ENCODE assay signal across 10 cellular contexts in genomic region chr2:149799296-149799695, GRCh38.
DNase-seq lines count a peak whose midpoint lies in the region; ATAC-seq and TF ChIP-seq lines count a peak whose summit lies in the region.
"Had no signal": no experiment of that assay in that cellular context is flagged by ENCODE, and none has a peak within 500 bp of the region (broad histone marks: within the 10 kb centered on the region; RNA-seq: fewer than 3 reads in every experiment).

No MANE protein-coding gene starts in this region.

- no peak for DNase-seq in BJ (ENCODE audit: low read depth)
- DNase-seq in LHCN-M2 (ENCODE audit: low read depth) = peak; percentile 57
- peak; percentile 19 for DNase-seq in astrocyte of the spinal cord (ENCODE audit: low read depth, low spot score)
- peak; percentile 61 for DNase-seq in left kidney (ENCODE audit: low read depth, low spot score)
- no peak for DNase-seq in gastrocnemius medialis
- DNase-seq in activated T-cell treated with anti-CD3 and anti-CD28 coated beads, Interleukin-2, amount 50 U/mL, for 1 hour = no peak
- no peak for DNase-seq in AML-193 (lab: John Stamatoyannopoulos, UW)
- DNase-seq: activated naive CD8-positive, alpha-beta T cell treated with anti-CD3 and anti-CD28 coated beads, Interleukin-2, amount 10 ng/mL, durations not matched to agents 7 days and 5 days; NCI-H187 treated with DMSO at 0.1 percent for 48 hours had no signal

- H3K4me1 ChIP-seq in gastrocnemius medialis = no peaks in the 10 kb centered on the region

- no peak for TF ChIP-seq POLR2A in gastrocnemius medialis (IDR thresholded peaks at IDR 0.05)

- in situ Hi-C loops in astrocyte of the spinal cord (cut with HindIII; ENCODE audit: low sequenced_read_pairs) (no loop called here), gastrocnemius medialis (cut with MboI; ENCODE audit: low sequenced_read_pairs in 4 of 4) (loop anchor here in 1 of 4 donors (10.0 to 25.0 kb wide), 2 partner anchors 696 to 1263 kb away; no protein-coding TSS in a partner anchor)

- TF ChIP-seq CTCF in BJ (IDR thresholded peaks at IDR 0.05; ENCODE audit: insufficient read depth, low read depth, low read length) (peak; percentile 39), astrocyte of the spinal cord (IDR thresholded peaks at IDR 0.05; ENCODE audit: low read depth, low read length) (peak; percentile 24), gastrocnemius medialis (IDR thresholded peaks at IDR 0.05 in 4 of 5, conservative IDR thresholded peaks at IDR 0.05 in 1 of 5) (peak in 1 of 5 experiments; percentile 14)

- CTCF ChIA-PET in BJ (lab: Yijun Ruan, JAX) = no interaction called here

- H3K27me3 ChIP-seq in BJ (ENCODE audit: control insufficient read depth, insufficient read depth, low read length) (no peaks in the 10 kb centered on the region), gastrocnemius medialis (no peaks in the 10 kb centered on the region)

- no peak for ATAC-seq in gastrocnemius medialis
- ATAC-seq in HG03354 (IDR thresholded peaks at IDR 0.05; ENCODE audit: poor library complexity, severe bottlenecking, unreplicated experiment) = no peak

- no peaks in the 10 kb centered on the region for H3K36me3 ChIP-seq in BJ (ENCODE audit: control insufficient read depth, insufficient read depth, low read length)
- H3K36me3 ChIP-seq in gastrocnemius medialis = no peaks in the 10 kb centered on the region

- intact Hi-C loops in gastrocnemius medialis (cut with DNase I; ENCODE audit: low total_unique reads) = loop anchor here (1.0 kb wide), 1 partner anchor 688 kb away; the partner anchor contains the start of gene RND3

- no peak overlapping the region for H3K4me3 ChIP-seq in BJ (ENCODE audit: low read depth, low read length)
- H3K4me3 ChIP-seq in astrocyte of the spinal cord (ENCODE audit: low read depth, low read length) = no peak overlapping the region
- H3K4me3 ChIP-seq in gastrocnemius medialis = no peak overlapping the region

- POLR2A ChIA-PET in BJ (lab: Charles Lee) = no interaction called here

- H3K27ac ChIP-seq in gastrocnemius medialis = no peak overlapping the region

- no peaks in the 10 kb centered on the region for H3K9me3 ChIP-seq in gastrocnemius medialis

Comparison
In these comparisons a context has a peak if more than half of its experiments do, and no peak if none do; other contexts are left out.
1. DNase-seq: peak in LHCN-M2 (single experiment), astrocyte of the spinal cord (single experiment) and left kidney (single experiment); none in BJ (single experiment), gastrocnemius medialis (0 of 2), activated T-cell treated with anti-CD3 and anti-CD28 coated beads, Interleukin-2, amount 50 U/mL, for 1 hour (single experiment) and AML-193 (0 of 2).